Comparison of ENCODE assay signal across 18 cellular contexts in the genomic region with DNA sequence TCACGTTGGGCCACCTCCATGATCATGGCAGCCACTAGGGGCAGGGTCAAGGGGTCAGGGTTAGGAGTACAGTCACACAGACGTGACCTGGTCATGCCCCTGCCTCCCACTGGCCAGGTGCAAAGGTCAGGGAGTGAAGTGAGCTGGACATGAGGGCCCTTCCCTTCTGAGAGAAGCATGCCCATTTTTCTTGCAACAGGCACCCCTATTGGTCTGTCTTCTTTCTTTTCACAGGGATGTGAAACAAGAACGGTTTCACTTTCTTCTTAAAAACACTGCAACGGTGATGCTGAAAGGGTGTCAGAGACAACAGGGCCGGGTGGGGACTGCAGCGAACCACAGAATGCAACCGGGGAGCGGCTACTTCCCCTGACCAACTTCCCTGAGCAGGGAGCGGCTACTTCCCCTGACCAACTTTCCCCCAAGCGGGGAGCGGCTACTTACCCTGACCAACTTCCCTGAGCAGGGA. TPM values are rescaled to one million over a fixed set of nuclear protein-coding genes. Genes with fewer than 3 reads are reported as not detected.
A peak's percentile ranks its signal among the peaks of the same experiment; 100 is the strongest.
DNase-seq lines count a peak whose midpoint lies in the region; ATAC-seq, FAIRE-seq and TF ChIP-seq lines count a peak whose summit lies in the region.
"Had no signal": no experiment of that assay in that cellular context is flagged by ENCODE, and none has a peak within 500 bp of the region (broad histone marks: within the 10 kb centered on the region; RNA-seq: fewer than 3 reads in every experiment).

No MANE protein-coding gene starts in this region.

- dilution Hi-C loops in mammary epithelial cell (cut with HindIII; ENCODE audit: low sequenced_read_pairs): no loop called here

- no peaks in the 10 kb centered on the region for H3K4me1 ChIP-seq in breast epithelium
- no peaks in the 10 kb centered on the region for H3K4me1 ChIP-seq in mammary epithelial cell (ENCODE audit: insufficient read depth, low read length)
- H3K4me1 ChIP-seq in pancreas: no peaks in the 10 kb centered on the region

- TF ChIP-seq CTCF in breast epithelium (IDR thresholded peaks at IDR 0.05) (no peak), mammary epithelial cell (conservative IDR thresholded peaks at IDR 0.05 in 1 of 2, IDR thresholded peaks at IDR 0.05 in 1 of 2; ENCODE audit: extremely low read depth in 1 of 2, insufficient read depth in 1 of 2, low read depth in 1 of 2, low read length in 2 of 2) (no peak), glutamatergic neuron (IDR thresholded peaks at IDR 0.05; ENCODE audit: partially characterized antibody, unreplicated experiment) (no peak), pancreas (IDR thresholded peaks at IDR 0.05) (no peak)

- FAIRE-seq in pancreas (lab: Jason Lieb, UNC) (no peak), RCC 7860 (lab: Jason Lieb, UNC) (no peak)
- FAIRE-seq: A204.1 had no signal

- H3K36me3 ChIP-seq in breast epithelium (no peaks in the 10 kb centered on the region), mammary epithelial cell (ENCODE audit: insufficient read depth, low read length) (no peaks in the 10 kb centered on the region), pancreas (peaks cover 0 to 11% (median 5%) of the 10 kb centered on the region in 3 donors)
- H3K36me3 ChIP-seq: left lung, ovary had no signal

- in situ Hi-C loops in mammary epithelial cell (cut with MboI; ENCODE audit: low sequenced_read_pairs in 2 of 2): no loop called here

- no peaks in the 10 kb centered on the region for H3K9me3 ChIP-seq in breast epithelium
- peaks cover 14% of the 10 kb centered on the region for H3K9me3 ChIP-seq in mammary epithelial cell (replicated peaks; ENCODE audit: insufficient read depth, low read length)
- H3K9me3 ChIP-seq in pancreas: no peaks in the 10 kb centered on the region
- H3K9me3 ChIP-seq: left lung, ovary had no signal

- peak overlapping the region in 1 of 3 donors; percentile 19 for H3K4me3 ChIP-seq in breast epithelium
- H3K4me3 ChIP-seq in mammary epithelial cell (replicated peaks in 1 of 3; ENCODE audit: insufficient read depth in 1 of 3, low read depth in 2 of 3, low read length in 3 of 3): no peak overlapping the region
- H3K4me3 ChIP-seq in pancreas: no peak overlapping the region
- H3K4me3 ChIP-seq: left lung, ovary had no signal

- H3K4me2 ChIP-seq in mammary epithelial cell (ENCODE audit: insufficient read depth, low read depth, low read length): no peak overlapping the region

- H3K27ac ChIP-seq in breast epithelium: peak overlapping the region; percentile 45 to 85
- H3K27ac ChIP-seq in mammary epithelial cell (ENCODE audit: insufficient read depth, low read depth, low read length): no peak overlapping the region
- no peak overlapping the region for H3K27ac ChIP-seq in pancreas
- H3K27ac ChIP-seq: ovary had no signal

- H3K4me3 Mint-ChIP-seq in glutamatergic neuron (ENCODE audit: unreplicated experiment): no peak overlapping the region
- no peak overlapping the region for H3K4me3 Mint-ChIP-seq in effector memory CD8-positive, alpha-beta T cell
- H3K4me3 Mint-ChIP-seq: dendritic cell treated with granulocyte-macrophage colony-stimulating factor and Interleukin-4, amounts not matched to agents 40 ng/mL and 50 ng/mL, for 4 days; T-helper 17 cell had no signal

- peak in 1 of 2 donors; percentile 36 for DNase-seq in breast epithelium (ENCODE audit: low spot score in 2 of 2)
- no peak for DNase-seq in mammary epithelial cell
- DNase-seq in glutamatergic neuron: no peak
- peak in 5 of 6 donors; percentile 1 to 55 (median 15) for DNase-seq in pancreas
- no peak for DNase-seq in cortex of kidney (lab: John Stamatoyannopoulos, UW)
- no peak for DNase-seq in effector memory CD8-positive, alpha-beta T cell
- DNase-seq in RCC 7860 (ENCODE audit: low spot score): no peak
- no peak for DNase-seq in COLO668 (lab: John Stamatoyannopoulos, UW; ENCODE audit: unreplicated experiment)
- DNase-seq: DMS 273 treated with DMSO at 0.1 percent for 48 hours, Karpas-422, NCI-H2171 treated with DMSO at 0.1 percent for 48 hours, T-helper 17 cell had no signal

- 58% methylated on average over 7 of the region's 11 CpGs for WGBS in mammary epithelial cell (ENCODE audit: low coverage, missing lambda C conversion rate)
- 78 to 86% methylated on average over 11 of the region's 11 CpGs for WGBS in pancreas, 2 donors

- peaks cover 5% of the 10 kb centered on the region for H3K27me3 Mint-ChIP-seq in glutamatergic neuron (ENCODE audit: unreplicated experiment)
- no peaks in the 10 kb centered on the region for H3K27me3 Mint-ChIP-seq in effector memory CD8-positive, alpha-beta T cell
- H3K27me3 Mint-ChIP-seq: T-helper 17 cell had no signal

- H3K27ac Mint-ChIP-seq in glutamatergic neuron (ENCODE audit: unreplicated experiment): peak overlapping the region; percentile 3
- H3K27ac Mint-ChIP-seq in effector memory CD8-positive, alpha-beta T cell: no peak overlapping the region
- H3K27ac Mint-ChIP-seq: activated naive CD4-positive, alpha-beta T cell treated with anti-CD3 and anti-CD28 coated beads, Interleukin-2, amount 50 U/mL, for 72 hours; T-helper 17 cell had no signal

- no peaks in the 10 kb centered on the region for H4K20me1 ChIP-seq in mammary epithelial cell (ENCODE audit: insufficient read depth, low read length)

- peaks cover 28% of the 10 kb centered on the region for H3K4me1 Mint-ChIP-seq in glutamatergic neuron (ENCODE audit: low read depth, unreplicated experiment)
- H3K4me1 Mint-ChIP-seq in effector memory CD8-positive, alpha-beta T cell (ENCODE audit: low read depth in 2 of 2): peaks cover 3 to 4% of the 10 kb centered on the region in 2 donors

- H3K9me3 Mint-ChIP-seq in glutamatergic neuron (ENCODE audit: unreplicated experiment): peaks cover 5% of the 10 kb centered on the region
- H3K9me3 Mint-ChIP-seq in effector memory CD8-positive, alpha-beta T cell: no peaks in the 10 kb centered on the region
- H3K9me3 Mint-ChIP-seq: activated naive CD4-positive, alpha-beta T cell treated with anti-CD3 and anti-CD28 coated beads, Interleukin-2, amount 50 U/mL, for 72 hours had no signal

- H3K9ac ChIP-seq in mammary epithelial cell (ENCODE audit: insufficient read depth, low read length): no peak overlapping the region

- H2AFZ ChIP-seq in mammary epithelial cell (ENCODE audit: low read depth, low read length): no peak overlapping the region

- no peaks in the 10 kb centered on the region for H3K36me3 Mint-ChIP-seq in glutamatergic neuron (ENCODE audit: unreplicated experiment)
- H3K36me3 Mint-ChIP-seq in effector memory CD8-positive, alpha-beta T cell (ENCODE audit: insufficient read depth): no peaks in the 10 kb centered on the region
- H3K36me3 Mint-ChIP-seq: activated naive CD4-positive, alpha-beta T cell treated with anti-CD3 and anti-CD28 coated beads, Interleukin-2, amount 50 U/mL, for 72 hours had no signal

- CTCF ChIA-PET in mammary epithelial cell (lab: Charles Lee; ENCODE audit: low non-redundant PET): no interaction called here

- TF ChIP-seq POLR2A in breast epithelium (IDR thresholded peaks at IDR 0.05): no peak

- no TSS peak for BruUV-seq in mammary epithelial cell (replicated peaks; lab: Mats Ljungman, UMichigan)

- H3K27me3 ChIP-seq in breast epithelium (no peaks in the 10 kb centered on the region), mammary epithelial cell (ENCODE audit: insufficient read depth, low read length) (no peaks in the 10 kb centered on the region), pancreas (no peaks in the 10 kb centered on the region)
- H3K27me3 ChIP-seq: left lung, ovary had no signal

- ATAC-seq in pancreas: peak in 1 of 4 donors; percentile 4
- no peak for ATAC-seq in effector memory CD8-positive, alpha-beta T cell (replicated peaks)
- ATAC-seq: activated naive CD4-positive, alpha-beta T cell treated with anti-CD3 and anti-CD28 coated beads, Interleukin-2, amount 50 U/mL, for 72 hours; HCT116; left lung; T-helper 17 cell had no signal

- no peaks in the 10 kb centered on the region for H3K79me2 ChIP-seq in mammary epithelial cell (ENCODE audit: insufficient read depth, low read length)

- intact Hi-C loops in breast epithelium (cut with DNase I; ENCODE audit: low total_unique reads) (no loop called here), mammary epithelial cell (cut with micrococcal nuclease) (no loop called here), pancreas (cut with DNase I) (no loop called here)

RNA-seq across cellular contexts. Expression of gene DOC2B, which starts 52.1 kb away (rescaled TPM):
- total RNA-seq in breast epithelium: 10 to 100 TPM in 1 of 3 donors, 1 to 10 TPM in 2; 5.9 to 22.9 (median 6.7) TPM
- total RNA-seq in mammary epithelial cell: under 1 TPM in 1 of 2 donors, not detected in 1; 0.19 TPM
- polyA plus RNA-seq in mammary epithelial cell: not detected
- polyA minus RNA-seq in mammary epithelial cell: not detected
- total RNA-seq in glutamatergic neuron (ENCODE audit: unreplicated experiment): 109 TPM
- 10 to 100 TPM in 4 of 6 donors, 1 to 10 TPM in 2; 4.9 to 25.1 (median 11.5) TPM for total RNA-seq in pancreas
- polyA plus RNA-seq in pancreas: 10 to 100 TPM in 1 of 2 donors, 1 to 10 TPM in 1; 4.3 to 12.1 TPM

Comparison
In these comparisons a context has a peak if more than half of its experiments do, and no peak if none do; other contexts are left out.
1. H3K27ac ChIP-seq: peak in breast epithelium (2 of 2); none in mammary epithelial cell (single experiment) and pancreas (0 of 4).
2. RNA of gene DOC2B, which starts 52.1 kb away (total RNA-seq): 109 TPM in glutamatergic neuron (single experiment), 4.9 to 25.1 TPM in pancreas and 5.9 to 22.9 TPM in breast epithelium; 0.19 TPM in mammary epithelial cell; every median in the first group is over 4 times any median in the second.
3. DNase-seq: peak in pancreas (5 of 6); none in mammary epithelial cell (single experiment), glutamatergic neuron (single experiment), cortex of kidney (single experiment), effector memory CD8-positive, alpha-beta T cell (0 of 3), RCC 7860 (single experiment) and COLO668 (single experiment).